ENCODE assay signal across 9 cellular contexts in genomic region chr12:51922762-51923505, GRCh38. TPM values are rescaled to one million over a fixed set of nuclear protein-coding genes. Genes with fewer than 3 reads are reported as not detected.
DNase-seq lines count a peak whose midpoint lies in the region; ATAC-seq and TF ChIP-seq lines count a peak whose summit lies in the region.
"Had no signal": no experiment of that assay in that cellular context is flagged by ENCODE, and none has a peak within 500 bp of the region (broad histone marks: within the 10 kb centered on the region; RNA-seq: fewer than 3 reads in every experiment).

No MANE protein-coding gene starts in this region.

- intact Hi-C loops in left colon (cut with DNase I, micrococcal nuclease) = loop anchor here in 1 of 2 donors (10.0 kb wide), 1 partner anchor 62 kb away; no protein-coding TSS in a partner anchor

- DNase-seq in HS-5 (ENCODE audit: low read depth) = peak; percentile 34
- DNase-seq in astrocyte of the spinal cord (ENCODE audit: low read depth, low spot score) = peak; percentile 47
- DNase-seq in left colon = peak; percentile 45 to 65
- DNase-seq in substantia nigra (lab: John Stamatoyannopoulos, UW) = peak in 15 of 49 donors; percentile 5 to 47 (median 22)
- no peak for DNase-seq in activated CD4-positive, CD25-positive, alpha-beta regulatory T cell treated with anti-CD3 and anti-CD28 coated beads, Interleukin-2, amount 50 U/mL, for 72 hours
- no peak for DNase-seq in NCI-H1417 treated with DMSO at 0.1 percent for 48 hours (lab: John Stamatoyannopoulos, UW)

- ATAC-seq in left colon (peak; percentile 75), HG03469 (IDR thresholded peaks at IDR 0.05; ENCODE audit: unreplicated experiment) (no peak), HG03354 (IDR thresholded peaks at IDR 0.05; ENCODE audit: poor library complexity, severe bottlenecking, unreplicated experiment) (no peak)

- TF ChIP-seq CTCF in astrocyte of the spinal cord (IDR thresholded peaks at IDR 0.05; ENCODE audit: low read depth, low read length) = no peak

- no peak overlapping the region for H3K4me3 ChIP-seq in astrocyte of the spinal cord (ENCODE audit: low read depth, low read length)
- H3K4me3 ChIP-seq: SJSA1 had no signal

- peak overlapping the region; percentile 55 for H3K27ac ChIP-seq in substantia nigra (ENCODE audit: low read depth, low read length, poor library complexity, severe bottlenecking)
- H3K27ac ChIP-seq: SJSA1 had no signal

- in situ Hi-C loops in astrocyte of the spinal cord (cut with HindIII; ENCODE audit: low sequenced_read_pairs) = no loop called here

RNA-seq across cellular contexts. Expression of gene ACVRL1, which starts 15.6 kb away (rescaled TPM):
- total RNA-seq in left colon = 100 to 1,000 TPM; 188 to 214 TPM

RNA-seq across cellular contexts. Expression of gene ACVR1B, which starts 28.6 kb away (rescaled TPM):
- 10 to 100 TPM; 67.6 to 84.7 TPM for total RNA-seq in left colon

RNA-seq across cellular contexts. Expression of gene ANKRD33, which starts 35.0 kb away (rescaled TPM):
- not detected for total RNA-seq in left colon
- total RNA-seq: SJSA1 had no signal

Comparison
In these comparisons a context has a peak if more than half of its experiments do, and no peak if none do; other contexts are left out.
1. DNase-seq: peak in HS-5 (single experiment), astrocyte of the spinal cord (single experiment) and left colon (2 of 2); none in activated CD4-positive, CD25-positive, alpha-beta regulatory T cell treated with anti-CD3 and anti-CD28 coated beads, Interleukin-2, amount 50 U/mL, for 72 hours (single experiment) and NCI-H1417 treated with DMSO at 0.1 percent for 48 hours (single experiment).